In genomic region chr19:42426643-42427042, GRCh38 we compare ENCODE assay signal across 20 cellular contexts. TPM values are rescaled to one million over a fixed set of nuclear protein-coding genes. Genes with fewer than 3 reads are reported as not detected.
"Had no signal": no experiment of that assay in that cellular context is flagged by ENCODE, and none has a peak within 500 bp of the region (broad histone marks: within the 10 kb centered on the region; RNA-seq: fewer than 3 reads in every experiment).

No MANE protein-coding gene starts in this region.

- H3K27me3 Mint-ChIP-seq: effector memory CD8-positive, alpha-beta T cell had no signal

- H3K4me3 Mint-ChIP-seq: activated naive CD4-positive, alpha-beta T cell treated with anti-CD3 and anti-CD28 coated beads, Interleukin-2, amount 10 ng/mL, durations not matched to agents 7 days and 5 days; effector memory CD8-positive, alpha-beta T cell had no signal

- H3K36me3 Mint-ChIP-seq: activated naive CD4-positive, alpha-beta T cell treated with anti-CD3 and anti-CD28 coated beads, Interleukin-2, amount 10 ng/mL, durations not matched to agents 7 days and 5 days had no signal

- DNase-seq: activated CD4-positive, alpha-beta T cell treated with anti-CD3 and anti-CD28 coated beads for 1 hour; activated CD4-positive, alpha-beta T cell treated with anti-CD3 and anti-CD28 coated beads, Interleukin-2, amount 50 U/mL, for 48 hours; activated naive CD4-positive, alpha-beta T cell treated with anti-CD3 and anti-CD28 coated beads, Interleukin-2, amount 10 ng/mL, durations not matched to agents 7 days and 5 days; dermis blood vessel endothelial cell; effector memory CD8-positive, alpha-beta T cell; gastrocnemius medialis; midbrain; stimulated activated CD4-positive, alpha-beta T cell treated with anti-CD3 and anti-CD28 coated beads, Interleukin-2, amount 100 ng/mL, for 48 hours; stimulated activated naive CD4-positive, alpha-beta T cell; transverse colon had no signal

- H3K27me3 ChIP-seq: ascending aorta, breast epithelium, transverse colon had no signal

- H3K27ac ChIP-seq: ascending aorta, gastrocnemius medialis, parathyroid adenoma, transverse colon had no signal

- ATAC-seq: effector memory CD8-positive, alpha-beta T cell; gastrocnemius medialis; left colon had no signal

- H3K9me3 Mint-ChIP-seq: activated naive CD4-positive, alpha-beta T cell treated with anti-CD3 and anti-CD28 coated beads, Interleukin-2, amount 10 ng/mL, durations not matched to agents 7 days and 5 days; effector memory CD8-positive, alpha-beta T cell had no signal

- H3K36me3 ChIP-seq: ascending aorta, breast epithelium, gastrocnemius medialis, transverse colon had no signal

- H3K27ac Mint-ChIP-seq: activated naive CD4-positive, alpha-beta T cell treated with anti-CD3 and anti-CD28 coated beads, Interleukin-2, amount 10 ng/mL, durations not matched to agents 7 days and 5 days; effector memory CD8-positive, alpha-beta T cell had no signal

- H3K9me3 ChIP-seq: ascending aorta, breast epithelium, gastrocnemius medialis, transverse colon had no signal

- H3K4me3 ChIP-seq: ascending aorta, breast epithelium, gastrocnemius medialis, lung, transverse colon had no signal

- FAIRE-seq: islet of Langerhans had no signal

RNA-seq across cellular contexts. Expression of gene CXCL17, which starts 16.1 kb away (rescaled TPM):
- total RNA-seq: ascending aorta, chondrocyte, dermis blood vessel endothelial cell, gastrocnemius medialis, left colon, myocyte, renal cortical epithelial cell, skeletal muscle tissue, transverse colon had no signal

RNA-seq across cellular contexts. Expression of gene CNFN, which starts 36.5 kb away (rescaled TPM):
- total RNA-seq: ascending aorta, chondrocyte, dermis blood vessel endothelial cell, gastrocnemius medialis, myocyte, renal cortical epithelial cell, skeletal muscle tissue had no signal
